19 cellular contexts compared by ENCODE assay signal in genomic region chr6:165630544-165630953, GRCh38. TPM values are rescaled to one million over a fixed set of nuclear protein-coding genes. Genes with fewer than 3 reads are reported as not detected.
DNase-seq lines count a peak whose midpoint lies in the region; ATAC-seq and TF ChIP-seq lines count a peak whose summit lies in the region.
"Had no signal": no experiment of that assay in that cellular context is flagged by ENCODE, and none has a peak within 500 bp of the region (broad histone marks: within the 10 kb centered on the region; RNA-seq: fewer than 3 reads in every experiment).

No MANE protein-coding gene starts in this region.

- no peak for TF ChIP-seq CTCF in chondrocyte (IDR thresholded peaks at IDR 0.05)
- TF ChIP-seq CTCF in neural crest cell (conservative IDR thresholded peaks at IDR 0.05), result no peak

- no peaks in the 10 kb centered on the region for H3K9me3 Mint-ChIP-seq in chondrocyte (ENCODE audit: low read depth)
- no peaks in the 10 kb centered on the region for H3K9me3 Mint-ChIP-seq in neural crest cell
- H3K9me3 Mint-ChIP-seq in activated T-helper 2 cell treated with anti-CD3 and anti-CD28 coated beads, Interferon-gamma antibody, Interleukin-2, Interleukin-4, amounts not matched to agents 10 μg/mL and 5 μg/mL and 100 μg/mL, durations not matched to agents 14 hours and 24 hours and 36 hours, result no peaks in the 10 kb centered on the region
- H3K9me3 Mint-ChIP-seq: H9 had no signal

- H3K4me1 Mint-ChIP-seq in chondrocyte (ENCODE audit: low read depth), result peaks cover 47% of the 10 kb centered on the region
- peaks cover 44% of the 10 kb centered on the region for H3K4me1 Mint-ChIP-seq in neural crest cell
- peaks cover 8% of the 10 kb centered on the region for H3K4me1 Mint-ChIP-seq in activated T-helper 2 cell treated with anti-CD3 and anti-CD28 coated beads, Interferon-gamma antibody, Interleukin-2, Interleukin-4, amounts not matched to agents 10 μg/mL and 5 μg/mL and 100 μg/mL, durations not matched to agents 14 hours and 24 hours and 36 hours (ENCODE audit: low read depth)
- H3K4me1 Mint-ChIP-seq: CD14-positive monocyte had no signal

- ATAC-seq in SK-N-SH treated with all-trans-retinoic acid at 6 μM for 48 hours, result no peak

- H3K27me3 Mint-ChIP-seq in chondrocyte (ENCODE audit: low read depth) (no peaks in the 10 kb centered on the region), neural crest cell (ENCODE audit: low read depth) (no peaks in the 10 kb centered on the region)
- peaks cover 11% of the 10 kb centered on the region for H3K27me3 Mint-ChIP-seq in activated T-helper 2 cell treated with anti-CD3 and anti-CD28 coated beads, Interferon-gamma antibody, Interleukin-2, Interleukin-4, amounts not matched to agents 10 μg/mL and 5 μg/mL and 100 μg/mL, durations not matched to agents 14 hours and 24 hours and 36 hours (ENCODE audit: low read depth)

- H3K27ac Mint-ChIP-seq in chondrocyte (ENCODE audit: unreplicated experiment) (peak overlapping the region; percentile 76), neural crest cell (ENCODE audit: unreplicated experiment) (no peak overlapping the region)
- H3K27ac Mint-ChIP-seq in activated T-helper 2 cell treated with anti-CD3 and anti-CD28 coated beads, Interferon-gamma antibody, Interleukin-2, Interleukin-4, amounts not matched to agents 10 μg/mL and 5 μg/mL and 100 μg/mL, durations not matched to agents 14 hours and 24 hours and 36 hours, result no peak overlapping the region
- H3K27ac Mint-ChIP-seq: CD14-positive monocyte, H9 had no signal

- intact Hi-C loops in activated T-helper 2 cell treated with anti-CD3 and anti-CD28 coated beads, Interferon-gamma antibody, Interleukin-2, Interleukin-4, amounts not matched to agents 10 μg/mL and 5 μg/mL and 100 μg/mL, durations not matched to agents 14 hours and 24 hours and 36 hours (cut with micrococcal nuclease), result no loop called here

- H3K36me3 Mint-ChIP-seq in chondrocyte (ENCODE audit: low read depth) (no peaks in the 10 kb centered on the region), neural crest cell (ENCODE audit: low read depth) (no peaks in the 10 kb centered on the region)
- H3K36me3 Mint-ChIP-seq in activated T-helper 2 cell treated with anti-CD3 and anti-CD28 coated beads, Interferon-gamma antibody, Interleukin-2, Interleukin-4, amounts not matched to agents 10 μg/mL and 5 μg/mL and 100 μg/mL, durations not matched to agents 14 hours and 24 hours and 36 hours (ENCODE audit: low read depth), result no peaks in the 10 kb centered on the region
- H3K36me3 Mint-ChIP-seq: CD14-positive monocyte had no signal

- H3K4me3 Mint-ChIP-seq in chondrocyte (ENCODE audit: unreplicated experiment) (peak overlapping the region; percentile 40), neural crest cell (peak overlapping the region; percentile 0)
- no peak overlapping the region for H3K4me3 Mint-ChIP-seq in activated T-helper 2 cell treated with anti-CD3 and anti-CD28 coated beads, Interferon-gamma antibody, Interleukin-2, Interleukin-4, amounts not matched to agents 10 μg/mL and 5 μg/mL and 100 μg/mL, durations not matched to agents 14 hours and 24 hours and 36 hours (ENCODE audit: low read depth)
- H3K4me3 Mint-ChIP-seq: CD14-positive monocyte, H9 had no signal

- DNase-seq in LHCN-M2 (ENCODE audit: low read depth) (peak; percentile 45), chondrocyte (ENCODE audit: low spot score) (no peak), neural crest cell (ENCODE audit: low read depth, low spot score) (no peak), HPDE6-E6E7 (ENCODE audit: extremely low spot score) (no peak), HuH-7.5 (ENCODE audit: low spot score) (no peak)
- no peak for DNase-seq in activated T-helper 2 cell treated with anti-CD3 and anti-CD28 coated beads, Interferon-gamma antibody, Interleukin-2, Interleukin-4, amounts not matched to agents 10 μg/mL and 5 μg/mL and 100 μg/mL, durations not matched to agents 14 hours and 24 hours and 36 hours (ENCODE audit: low spot score)
- DNase-seq: DMS 273 treated with DMSO at 0.1 percent for 48 hours, DND-41, H9, NCI-H187, NCI-H2107, NCI-H2227 treated with DMSO at 0.1 percent for 48 hours, NCI-H524, NCI-H82, OCI-M1, SW 1271 had no signal

TF ChIP-seq in SK-N-SH treated with all-trans-retinoic acid at 6 μM for 48 hours, 23 proteins besides CTCF, POLR2A, EP300 and RAD21:
- TF ChIP-seq ESRRG (CRISPR knock-in tag; IDR thresholded peaks at IDR 0.05) (no peak), ZFP3 (CRISPR knock-in tag; IDR thresholded peaks at IDR 0.05) (no peak)

RNA-seq across cellular contexts. Expression of gene PDE10A, which starts 32.5 kb away (rescaled TPM):
- total RNA-seq in LHCN-M2 (2014; rRNA removed), result 17.9 and 21.6 TPM in 2 replicates
- 9.1 TPM for polyA plus RNA-seq in LHCN-M2 (2012)
- total RNA-seq in chondrocyte, result 10.4 to 14.3 TPM (median 13.7 TPM) in 3 replicates
- 23.7 and 26.2 TPM in 2 replicates for total RNA-seq in neural crest cell
- total RNA-seq in activated T-helper 2 cell treated with anti-CD3 and anti-CD28 coated beads, Interferon-gamma antibody, Interleukin-2, Interleukin-4, amounts not matched to agents 10 μg/mL and 5 μg/mL and 100 μg/mL, durations not matched to agents 14 hours and 24 hours and 36 hours, result 0.05 TPM in 1 of 2 replicates, not detected in the other
- total RNA-seq: G401 had no signal
- polyA plus RNA-seq: CD14-positive monocyte had no signal

Comparison
In these comparisons a context has a peak if more than half of its experiments do, and no peak if none do; other contexts are left out.
1. RNA of gene PDE10A, which starts 32.5 kb away (total RNA-seq): 23.7 to 26.2 TPM in neural crest cell, 17.9 to 21.6 TPM in LHCN-M2 and 10.4 to 14.3 TPM in chondrocyte; 0.05 TPM in activated T-helper 2 cell treated with anti-CD3 and anti-CD28 coated beads, Interferon-gamma antibody, Interleukin-2, Interleukin-4, amounts not matched to agents 10 μg/mL and 5 μg/mL and 100 μg/mL, durations not matched to agents 14 hours and 24 hours and 36 hours; every median in the first group is over 10 times any median in the second.